Comparison of ENCODE assay signal across 9 cellular contexts in genomic region chr11:64298966-64299846, GRCh38. TPM values are rescaled to one million over a fixed set of nuclear protein-coding genes. Genes with fewer than 3 reads are reported as not detected.
DNase-seq lines count a peak whose midpoint lies in the region; ATAC-seq and TF ChIP-seq lines count a peak whose summit lies in the region.
"Had no signal": no experiment of that assay in that cellular context is flagged by ENCODE, and none has a peak within 500 bp of the region (broad histone marks: within the 10 kb centered on the region; RNA-seq: fewer than 3 reads in every experiment).

No MANE protein-coding gene starts in this region.

- H3K9me3 ChIP-seq in parathyroid adenoma (ENCODE audit: control insufficient read depth, low read length), result no peaks in the 10 kb centered on the region

- no peak overlapping the region for H3K9ac ChIP-seq in parathyroid adenoma

- H3K36me3 ChIP-seq in parathyroid adenoma (ENCODE audit: control insufficient read depth, insufficient read depth, low read length), result no peaks in the 10 kb centered on the region

- DNase-seq in C1 segment of cervical spinal cord (lab: John Stamatoyannopoulos, UW), result peak in 12 of 14 donors; percentile 21 to 79 (median 62)
- peak; percentile 33 for DNase-seq in RPMI7951 (ENCODE audit: low read depth)
- DNase-seq in head of caudate nucleus, result peak; percentile 49 to 92 (median 81)
- DNase-seq in T-helper 9 cell, result no peak
- no peak for DNase-seq in stimulated activated CD4-positive, alpha-beta T cell treated with anti-CD3 and anti-CD28 coated beads, Interleukin-12 subunit alpha, Interleukin-12 subunit beta, amount 100 ng/mL, for 4 hours
- DNase-seq in stimulated activated CD4-positive, alpha-beta T cell treated with anti-CD3 and anti-CD28 coated beads, Interleukin-1b, Interleukin-23, amount 100 ng/mL, for 48 hours, result no peak
- DNase-seq: SHP77 treated with DMSO at 0.1 percent for 48 hours had no signal

- H3K4me2 ChIP-seq in parathyroid adenoma (ENCODE audit: low read length), result peak overlapping the region; percentile 65

- H3K4me3 ChIP-seq in parathyroid adenoma (ENCODE audit: low read depth, low read length), result peak overlapping the region; percentile 27

- no peaks in the 10 kb centered on the region for H3K79me2 ChIP-seq in parathyroid adenoma

- peak overlapping the region; percentile 74 for H2AFZ ChIP-seq in parathyroid adenoma

- H3K4me1 ChIP-seq in parathyroid adenoma, result peaks cover 3% of the 10 kb centered on the region

- no peaks in the 10 kb centered on the region for H3K27me3 ChIP-seq in parathyroid adenoma (ENCODE audit: control insufficient read depth, insufficient read depth, low read length)

- intact Hi-C loops in head of caudate nucleus (cut with DNase I), result no loop called here

- no peak overlapping the region for H3K27ac ChIP-seq in parathyroid adenoma

- no peak for TF ChIP-seq CTCF in parathyroid adenoma (IDR thresholded peaks at IDR 0.05)

- ATAC-seq in HG03442 (IDR thresholded peaks at IDR 0.05; ENCODE audit: unreplicated experiment), result no peak

RNA-seq across cellular contexts. Expression of gene CATSPERZ, which starts 1.0 kb away (rescaled TPM):
- total RNA-seq in RPMI7951 (2014; rRNA removed; shearing (Covaris generic)), result 0.68 and 1.7 TPM in 2 replicates

RNA-seq across cellular contexts. Expression of gene ESRRA, which starts 6.1 kb away (rescaled TPM):
- 7.4 and 10.8 TPM in 2 replicates for total RNA-seq in RPMI7951 (2014; rRNA removed; shearing (Covaris generic))

RNA-seq across cellular contexts. Expression of gene KCNK4, which starts 8.1 kb away (rescaled TPM):
- total RNA-seq in RPMI7951 (2014; rRNA removed; shearing (Covaris generic)), result not detected in 2 replicates

RNA-seq across cellular contexts. Expression of gene GPR137, which starts 13.6 kb away (rescaled TPM):
- 25.9 and 26.8 TPM in 2 replicates for total RNA-seq in RPMI7951 (2014; rRNA removed; shearing (Covaris generic))

RNA-seq across cellular contexts. Expression of gene BAD, which starts 14.7 kb away (rescaled TPM):
- 121 and 165 TPM in 2 replicates for total RNA-seq in RPMI7951 (2014; rRNA removed; shearing (Covaris generic))

Comparison
In these comparisons a context has a peak if more than half of its experiments do, and no peak if none do; other contexts are left out.
1. DNase-seq: peak in C1 segment of cervical spinal cord (12 of 14), RPMI7951 (single experiment) and head of caudate nucleus (42 of 42); none in T-helper 9 cell (single experiment), stimulated activated CD4-positive, alpha-beta T cell treated with anti-CD3 and anti-CD28 coated beads, Interleukin-12 subunit alpha, Interleukin-12 subunit beta, amount 100 ng/mL, for 4 hours (single experiment) and stimulated activated CD4-positive, alpha-beta T cell treated with anti-CD3 and anti-CD28 coated beads, Interleukin-1b, Interleukin-23, amount 100 ng/mL, for 48 hours (single experiment).